Comparison of ENCODE assay signal across 37 cellular contexts in genomic region chr6:30901436-30901835, GRCh38. TPM values are rescaled to one million over a fixed set of nuclear protein-coding genes. Genes with fewer than 3 reads are reported as not detected.
"Had no signal": no experiment of that assay in that cellular context is flagged by ENCODE, and none has a peak within 500 bp of the region (broad histone marks: within the 10 kb centered on the region; RNA-seq: fewer than 3 reads in every experiment).

No MANE protein-coding gene starts in this region.

- DNase-seq: activated CD4-positive, alpha-beta memory T cell treated with anti-CD3 and anti-CD28 coated beads for 36 hours; activated CD4-positive, alpha-beta T cell treated with anti-CD3 and anti-CD28 coated beads for 36 hours; activated CD4-positive, alpha-beta T cell treated with anti-CD3 and anti-CD28 coated beads, Interleukin-2, amount 10 ng/mL, durations not matched to agents 24 days and 14 days; activated CD4-positive, CD25-positive, alpha-beta regulatory T cell; activated CD4-positive, CD25-positive, alpha-beta regulatory T cell treated with anti-CD3 and anti-CD28 coated beads, Interleukin-2, amount 50 U/mL, for 72 hours; activated CD8-positive, alpha-beta memory T cell treated with anti-CD3 and anti-CD28 coated beads, Interleukin-2, amount 10 ng/mL, durations not matched to agents 7 days and 5 days; activated CD8-positive, alpha-beta memory T cell treated with anti-CD3 and anti-CD28 coated beads, Interleukin-2, amount 50 U/mL, for 4 hours; activated CD8-positive, alpha-beta T cell treated with anti-CD3 and anti-CD28 coated beads, Interleukin-2, amount 10 ng/mL, durations not matched to agents 7 days and 5 days; activated effector memory CD4-positive, alpha-beta T cell treated with anti-CD3 and anti-CD28 coated beads, Interleukin-2, amount 50 U/mL, for 16 hours; activated naive CD8-positive, alpha-beta T cell treated with anti-CD3 and anti-CD28 coated beads for 36 hours; activated naive CD8-positive, alpha-beta T cell treated with anti-CD3 and anti-CD28 coated beads, Interleukin-2, amount 50 U/mL, for 24 hours; activated T-cell treated with anti-CD3 and anti-CD28 coated beads, Interleukin-2, amount 50 U/mL, for 1 hour; activated T-cell treated with anti-CD3 and anti-CD28 coated beads, Interleukin-2, amount 50 U/mL, for 48 hours; adrenal gland; amygdala; body of pancreas; caudate nucleus; cortex of kidney; dermis blood vessel endothelial cell; effector CD4-positive, alpha-beta T cell; effector memory CD8-positive, alpha-beta T cell; esophagus squamous epithelium; foreskin melanocyte; heart right ventricle; T-helper 2 cell had no signal

- H3K9me3 ChIP-seq: adrenal gland, body of pancreas, esophagus squamous epithelium, gastroesophageal sphincter, heart right ventricle had no signal

- FAIRE-seq: colon had no signal

- H3K27ac ChIP-seq: adrenal gland, body of pancreas, esophagus squamous epithelium, gastroesophageal sphincter, heart right ventricle had no signal

- H3K4me3 Mint-ChIP-seq: activated CD4-positive, alpha-beta memory T cell treated with anti-CD3 and anti-CD28 coated beads for 36 hours; activated CD4-positive, alpha-beta T cell treated with anti-CD3 and anti-CD28 coated beads for 36 hours; activated CD4-positive, alpha-beta T cell treated with anti-CD3 and anti-CD28 coated beads, Interleukin-2, amount 10 ng/mL, durations not matched to agents 24 days and 14 days; activated CD8-positive, alpha-beta memory T cell treated with anti-CD3 and anti-CD28 coated beads, Interleukin-2, amount 10 ng/mL, durations not matched to agents 7 days and 5 days; activated CD8-positive, alpha-beta T cell treated with anti-CD3 and anti-CD28 coated beads, Interleukin-2, amount 10 ng/mL, durations not matched to agents 7 days and 5 days; activated naive CD4-positive, alpha-beta T cell treated with anti-CD3 and anti-CD28 coated beads for 36 hours; activated naive CD4-positive, alpha-beta T cell treated with anti-CD3 and anti-CD28 coated beads, Interleukin-2, amount 50 U/mL, for 24 hours; activated naive CD8-positive, alpha-beta T cell treated with anti-CD3 and anti-CD28 coated beads for 36 hours; activated naive CD8-positive, alpha-beta T cell treated with anti-CD3 and anti-CD28 coated beads, Interleukin-2, amount 50 U/mL, for 24 hours; activated T-helper 1 cell treated with anti-CD3 and anti-CD28 coated beads, Interleukin-12 subunit alpha, Interleukin-12 subunit beta, Interleukin-2, Interleukin-4 antibody, amounts not matched to agents 30 ng/mL and 10 ng/mL and 1 ng/mL, durations not matched to agents 14 hours and 24 hours and 36 hours; effector memory CD8-positive, alpha-beta T cell had no signal

- H3K4me1 ChIP-seq: adrenal gland, body of pancreas, gastroesophageal sphincter, heart right ventricle had no signal

- H3K27me3 Mint-ChIP-seq: activated CD4-positive, alpha-beta memory T cell treated with anti-CD3 and anti-CD28 coated beads for 36 hours; activated CD4-positive, alpha-beta T cell treated with anti-CD3 and anti-CD28 coated beads for 36 hours; activated CD4-positive, alpha-beta T cell treated with anti-CD3 and anti-CD28 coated beads, Interleukin-2, amount 10 ng/mL, durations not matched to agents 24 days and 14 days; activated CD8-positive, alpha-beta memory T cell treated with anti-CD3 and anti-CD28 coated beads, Interleukin-2, amount 10 ng/mL, durations not matched to agents 7 days and 5 days; activated naive CD4-positive, alpha-beta T cell treated with anti-CD3 and anti-CD28 coated beads, Interleukin-2, amount 50 U/mL, for 24 hours; activated naive CD8-positive, alpha-beta T cell treated with anti-CD3 and anti-CD28 coated beads for 36 hours; activated naive CD8-positive, alpha-beta T cell treated with anti-CD3 and anti-CD28 coated beads, Interleukin-2, amount 50 U/mL, for 24 hours; effector memory CD8-positive, alpha-beta T cell had no signal

- H3K27ac Mint-ChIP-seq: activated CD4-positive, alpha-beta memory T cell treated with anti-CD3 and anti-CD28 coated beads for 36 hours; activated CD4-positive, alpha-beta T cell treated with anti-CD3 and anti-CD28 coated beads for 36 hours; activated CD4-positive, alpha-beta T cell treated with anti-CD3 and anti-CD28 coated beads, Interleukin-2, amount 10 ng/mL, durations not matched to agents 24 days and 14 days; activated CD8-positive, alpha-beta memory T cell treated with anti-CD3 and anti-CD28 coated beads, Interleukin-2, amount 10 ng/mL, durations not matched to agents 7 days and 5 days; activated CD8-positive, alpha-beta T cell treated with anti-CD3 and anti-CD28 coated beads, Interleukin-2, amount 10 ng/mL, durations not matched to agents 7 days and 5 days; activated naive CD4-positive, alpha-beta T cell treated with anti-CD3 and anti-CD28 coated beads for 36 hours; activated naive CD4-positive, alpha-beta T cell treated with anti-CD3 and anti-CD28 coated beads, Interleukin-2, amount 50 U/mL, for 24 hours; activated naive CD8-positive, alpha-beta T cell treated with anti-CD3 and anti-CD28 coated beads for 36 hours; activated naive CD8-positive, alpha-beta T cell treated with anti-CD3 and anti-CD28 coated beads, Interleukin-2, amount 50 U/mL, for 24 hours; activated T-helper 1 cell treated with anti-CD3 and anti-CD28 coated beads, Interleukin-12 subunit alpha, Interleukin-12 subunit beta, Interleukin-2, Interleukin-4 antibody, amounts not matched to agents 30 ng/mL and 10 ng/mL and 1 ng/mL, durations not matched to agents 14 hours and 24 hours and 36 hours; activated T-helper 2 cell treated with anti-CD3 and anti-CD28 coated beads, Interferon-gamma antibody, Interleukin-2, Interleukin-4, amounts not matched to agents 10 μg/mL and 5 μg/mL and 100 μg/mL, durations not matched to agents 14 hours and 24 hours and 36 hours; effector memory CD8-positive, alpha-beta T cell had no signal

- H3K9me3 Mint-ChIP-seq: activated CD4-positive, alpha-beta memory T cell treated with anti-CD3 and anti-CD28 coated beads for 36 hours; activated CD4-positive, alpha-beta T cell treated with anti-CD3 and anti-CD28 coated beads, Interleukin-2, amount 10 ng/mL, durations not matched to agents 24 days and 14 days; activated naive CD4-positive, alpha-beta T cell treated with anti-CD3 and anti-CD28 coated beads for 36 hours; activated naive CD4-positive, alpha-beta T cell treated with anti-CD3 and anti-CD28 coated beads, Interleukin-2, amount 50 U/mL, for 24 hours; activated naive CD8-positive, alpha-beta T cell treated with anti-CD3 and anti-CD28 coated beads for 36 hours; activated naive CD8-positive, alpha-beta T cell treated with anti-CD3 and anti-CD28 coated beads, Interleukin-2, amount 50 U/mL, for 24 hours; activated T-helper 1 cell treated with anti-CD3 and anti-CD28 coated beads, Interleukin-12 subunit alpha, Interleukin-12 subunit beta, Interleukin-2, Interleukin-4 antibody, amounts not matched to agents 30 ng/mL and 10 ng/mL and 1 ng/mL, durations not matched to agents 14 hours and 24 hours and 36 hours; activated T-helper 2 cell treated with anti-CD3 and anti-CD28 coated beads, Interferon-gamma antibody, Interleukin-2, Interleukin-4, amounts not matched to agents 10 μg/mL and 5 μg/mL and 100 μg/mL, durations not matched to agents 14 hours and 24 hours and 36 hours; effector memory CD8-positive, alpha-beta T cell had no signal

- ATAC-seq: activated CD4-positive, alpha-beta T cell treated with anti-CD3 and anti-CD28 coated beads for 36 hours; activated CD8-positive, alpha-beta memory T cell treated with anti-CD3 and anti-CD28 coated beads, Interleukin-2, amount 10 ng/mL, durations not matched to agents 7 days and 5 days; activated CD8-positive, alpha-beta T cell treated with anti-CD3 and anti-CD28 coated beads, Interleukin-2, amount 10 ng/mL, durations not matched to agents 7 days and 5 days; activated naive CD8-positive, alpha-beta T cell treated with anti-CD3 and anti-CD28 coated beads, Interleukin-2, amount 50 U/mL, for 24 hours; body of pancreas; effector memory CD8-positive, alpha-beta T cell; gastroesophageal sphincter; heart right ventricle had no signal

- H3K27me3 ChIP-seq: adrenal gland, body of pancreas, esophagus squamous epithelium, gastroesophageal sphincter, heart right ventricle had no signal

- H3K36me3 Mint-ChIP-seq: activated CD4-positive, alpha-beta memory T cell treated with anti-CD3 and anti-CD28 coated beads for 36 hours; activated CD8-positive, alpha-beta memory T cell treated with anti-CD3 and anti-CD28 coated beads, Interleukin-2, amount 10 ng/mL, durations not matched to agents 7 days and 5 days had no signal

- H3K4me3 ChIP-seq: adrenal gland, body of pancreas, esophagus squamous epithelium, gastroesophageal sphincter, heart right ventricle had no signal

- H3K4me1 Mint-ChIP-seq: activated naive CD4-positive, alpha-beta T cell treated with anti-CD3 and anti-CD28 coated beads, Interleukin-2, amount 50 U/mL, for 24 hours had no signal

RNA-seq across cellular contexts. Expression of gene SFTA2, which starts 30.5 kb away (rescaled TPM):
- total RNA-seq: activated CD4-positive, alpha-beta memory T cell treated with anti-CD3 and anti-CD28 coated beads for 36 hours; activated CD4-positive, alpha-beta T cell treated with anti-CD3 and anti-CD28 coated beads for 36 hours; activated CD4-positive, alpha-beta T cell treated with anti-CD3 and anti-CD28 coated beads, Interleukin-2, amount 10 ng/mL, durations not matched to agents 24 days and 14 days; activated CD8-positive, alpha-beta memory T cell treated with anti-CD3 and anti-CD28 coated beads for 36 hours; activated CD8-positive, alpha-beta memory T cell treated with anti-CD3 and anti-CD28 coated beads, Interleukin-2, amount 10 ng/mL, durations not matched to agents 7 days and 5 days; activated CD8-positive, alpha-beta T cell treated with anti-CD3 and anti-CD28 coated beads, Interleukin-2, amount 10 ng/mL, durations not matched to agents 7 days and 5 days; activated naive CD4-positive, alpha-beta T cell treated with anti-CD3 and anti-CD28 coated beads for 36 hours; activated naive CD8-positive, alpha-beta T cell treated with anti-CD3 and anti-CD28 coated beads for 36 hours; activated T-helper 1 cell treated with anti-CD3 and anti-CD28 coated beads, Interleukin-12 subunit alpha, Interleukin-12 subunit beta, Interleukin-2, Interleukin-4 antibody, amounts not matched to agents 30 ng/mL and 10 ng/mL and 1 ng/mL, durations not matched to agents 14 hours and 24 hours and 36 hours; activated T-helper 2 cell treated with anti-CD3 and anti-CD28 coated beads, Interferon-gamma antibody, Interleukin-2, Interleukin-4, amounts not matched to agents 10 μg/mL and 5 μg/mL and 100 μg/mL, durations not matched to agents 14 hours and 24 hours and 36 hours; aorta; chondrocyte; dermis blood vessel endothelial cell; fibroblast of lung; fibroblast of villous mesenchyme; gastroesophageal sphincter; glomerular endothelial cell; heart right ventricle had no signal
- polyA plus RNA-seq: fibroblast of lung, heart right ventricle had no signal

RNA-seq across cellular contexts. Expression of gene MUCL3, which starts 39.3 kb away (rescaled TPM):
- total RNA-seq: activated CD4-positive, alpha-beta memory T cell treated with anti-CD3 and anti-CD28 coated beads for 36 hours; activated CD4-positive, alpha-beta T cell treated with anti-CD3 and anti-CD28 coated beads for 36 hours; activated CD4-positive, alpha-beta T cell treated with anti-CD3 and anti-CD28 coated beads, Interleukin-2, amount 10 ng/mL, durations not matched to agents 24 days and 14 days; activated CD8-positive, alpha-beta memory T cell treated with anti-CD3 and anti-CD28 coated beads for 36 hours; activated CD8-positive, alpha-beta memory T cell treated with anti-CD3 and anti-CD28 coated beads, Interleukin-2, amount 10 ng/mL, durations not matched to agents 7 days and 5 days; activated CD8-positive, alpha-beta T cell treated with anti-CD3 and anti-CD28 coated beads, Interleukin-2, amount 10 ng/mL, durations not matched to agents 7 days and 5 days; activated naive CD4-positive, alpha-beta T cell treated with anti-CD3 and anti-CD28 coated beads for 36 hours; activated naive CD8-positive, alpha-beta T cell treated with anti-CD3 and anti-CD28 coated beads for 36 hours; activated T-helper 1 cell treated with anti-CD3 and anti-CD28 coated beads, Interleukin-12 subunit alpha, Interleukin-12 subunit beta, Interleukin-2, Interleukin-4 antibody, amounts not matched to agents 30 ng/mL and 10 ng/mL and 1 ng/mL, durations not matched to agents 14 hours and 24 hours and 36 hours; activated T-helper 2 cell treated with anti-CD3 and anti-CD28 coated beads, Interferon-gamma antibody, Interleukin-2, Interleukin-4, amounts not matched to agents 10 μg/mL and 5 μg/mL and 100 μg/mL, durations not matched to agents 14 hours and 24 hours and 36 hours; adrenal gland; aorta; dermis blood vessel endothelial cell; fibroblast of lung; fibroblast of villous mesenchyme; glomerular endothelial cell had no signal
- polyA plus RNA-seq: fibroblast of lung, heart right ventricle had no signal
